In the genomic region with DNA sequence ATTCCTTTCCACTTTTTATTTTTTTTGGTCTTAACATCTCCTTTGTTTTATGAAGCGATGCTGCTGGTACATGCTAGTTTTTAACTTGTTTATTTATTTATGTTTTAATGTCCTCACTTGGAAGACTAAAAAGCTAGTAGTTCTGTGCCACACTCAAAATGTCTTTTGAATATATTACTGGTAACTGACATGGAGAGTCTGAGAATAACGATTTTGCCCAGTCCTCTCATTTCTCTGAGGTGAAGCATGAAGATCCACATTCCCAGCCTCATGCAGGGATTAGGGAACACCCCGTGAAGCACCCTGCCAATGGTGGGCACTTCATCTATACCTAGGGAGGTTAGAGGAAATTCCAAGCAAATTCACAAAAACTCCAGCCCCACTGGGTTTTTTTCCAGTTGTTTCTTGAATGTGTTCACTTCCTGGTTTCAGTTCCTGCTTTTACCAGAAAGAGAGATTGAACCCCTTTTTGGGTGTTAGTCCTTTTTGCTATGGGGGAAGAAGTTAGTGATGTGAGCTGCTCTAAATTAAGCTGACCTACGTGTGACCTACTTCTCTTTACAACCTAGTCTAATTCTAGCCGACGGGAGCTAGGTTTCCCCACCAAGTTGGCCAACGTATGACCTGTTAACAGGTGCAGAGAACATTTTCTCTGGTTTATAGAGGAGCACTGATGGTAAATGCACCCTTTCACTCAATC, we compare ENCODE assay signal across 10 cellular contexts.
DNase-seq lines count a peak whose midpoint lies in the region; ATAC-seq and TF ChIP-seq lines count a peak whose summit lies in the region.
"Had no signal": no experiment of that assay in that cellular context is flagged by ENCODE, and none has a peak within 500 bp of the region (broad histone marks: within the 10 kb centered on the region; RNA-seq: fewer than 3 reads in every experiment).

No MANE protein-coding gene starts in this region.

- no peak overlapping the region for H3K4me3 ChIP-seq in ascending aorta
- no peak overlapping the region for H3K4me3 ChIP-seq in CD8-positive, alpha-beta T cell (ENCODE audit: low read depth, low read length)
- no peak overlapping the region for H3K4me3 ChIP-seq in prostate gland

- H3K9me3 ChIP-seq in ascending aorta (no peaks in the 10 kb centered on the region), prostate gland (no peaks in the 10 kb centered on the region)
- no peaks in the 10 kb centered on the region for H3K9me3 ChIP-seq in CD8-positive, alpha-beta T cell (ENCODE audit: low read length)

- TF ChIP-seq POLR2A in prostate gland (IDR thresholded peaks at IDR 0.05), result no peak

- no peak overlapping the region for H3K4me3 Mint-ChIP-seq in CD8-positive, alpha-beta T cell
- H3K4me3 Mint-ChIP-seq: natural killer cell had no signal

- H3K27ac Mint-ChIP-seq in CD8-positive, alpha-beta T cell, result no peak overlapping the region
- H3K27ac Mint-ChIP-seq: natural killer cell had no signal

- H3K27me3 ChIP-seq in ascending aorta (no peaks in the 10 kb centered on the region), prostate gland (replicated peaks; ENCODE audit: insufficient read depth) (no peaks in the 10 kb centered on the region)
- H3K27me3 ChIP-seq in CD8-positive, alpha-beta T cell (ENCODE audit: insufficient read depth, low read length), result no peaks in the 10 kb centered on the region

- POLR2A ChIA-PET in CD8-positive, alpha-beta T cell (lab: Charles Lee), result no interaction called here

- H3K4me1 ChIP-seq in ascending aorta (no peaks in the 10 kb centered on the region), prostate gland (replicated peaks) (no peaks in the 10 kb centered on the region)
- H3K4me1 ChIP-seq in CD8-positive, alpha-beta T cell (ENCODE audit: insufficient read depth, low read length), result no peaks in the 10 kb centered on the region

- 78% methylated on average over 7 of the region's 7 CpGs for WGBS in prostate gland

- H3K9me3 Mint-ChIP-seq in CD8-positive, alpha-beta T cell, result no peaks in the 10 kb centered on the region
- H3K9me3 Mint-ChIP-seq: natural killer cell had no signal

- no peak overlapping the region for H3K27ac ChIP-seq in ascending aorta
- H3K27ac ChIP-seq in CD8-positive, alpha-beta T cell (ENCODE audit: low read depth, low read length), result no peak overlapping the region
- H3K27ac ChIP-seq in prostate gland, result no peak overlapping the region

- peak; percentile 55 for DNase-seq in globus pallidus (ENCODE audit: low spot score)
- DNase-seq in ascending aorta (ENCODE audit: low spot score in 2 of 2), result no peak
- no peak for DNase-seq in CD8-positive, alpha-beta T cell
- no peak for DNase-seq in hepatic stellate cell (ENCODE audit: low spot score)
- no peak for DNase-seq in prostate gland (ENCODE audit: low spot score)
- DNase-seq: activated effector memory CD4-positive, alpha-beta T cell treated with anti-CD3 and anti-CD28 coated beads, Interleukin-2, amount 50 U/mL, for 16 hours; natural killer cell had no signal

- H3K27me3 Mint-ChIP-seq in CD8-positive, alpha-beta T cell (ENCODE audit: low read depth), result no peaks in the 10 kb centered on the region

- ATAC-seq in GM18508 (IDR thresholded peaks at IDR 0.05; ENCODE audit: insufficient read depth, unreplicated experiment) (peak; percentile 72), GM21529 (IDR thresholded peaks at IDR 0.05; ENCODE audit: unreplicated experiment) (peak; percentile 96), HG03457 (IDR thresholded peaks at IDR 0.05; ENCODE audit: unreplicated experiment) (peak; percentile 60)
- ATAC-seq in CD8-positive, alpha-beta T cell, result no peak
- ATAC-seq: natural killer cell had no signal

- no peak for TF ChIP-seq CTCF in ascending aorta (IDR thresholded peaks at IDR 0.05)
- no peak for TF ChIP-seq CTCF in CD8-positive, alpha-beta T cell (IDR thresholded peaks at IDR 0.05)
- TF ChIP-seq CTCF in prostate gland (IDR thresholded peaks at IDR 0.05), result no peak

- intact Hi-C loops in ascending aorta (cut with DNase I) (no loop called here), prostate gland (cut with DNase I) (no loop called here)
- intact Hi-C loops in CD8-positive, alpha-beta T cell (cut with DNase I, micrococcal nuclease), result no loop called here

- H3K36me3 Mint-ChIP-seq in CD8-positive, alpha-beta T cell, result no peaks in the 10 kb centered on the region
- H3K36me3 Mint-ChIP-seq: natural killer cell had no signal

- no peaks in the 10 kb centered on the region for H3K36me3 ChIP-seq in ascending aorta
- no peaks in the 10 kb centered on the region for H3K36me3 ChIP-seq in CD8-positive, alpha-beta T cell (ENCODE audit: insufficient read depth, low read length)
- no peaks in the 10 kb centered on the region for H3K36me3 ChIP-seq in prostate gland

- CTCF ChIA-PET in CD8-positive, alpha-beta T cell (lab: Charles Lee), result interaction anchor here (1.5 to 4.1 kb wide), 2 partner anchors 9 to 79 kb away, joined by 3 to 15 read pairs; no protein-coding TSS in a partner anchor

- H3K4me1 Mint-ChIP-seq in CD8-positive, alpha-beta T cell (ENCODE audit: low read depth), result peaks cover 8% of the 10 kb centered on the region
- H3K4me1 Mint-ChIP-seq: natural killer cell had no signal
